In the genomic region with DNA sequence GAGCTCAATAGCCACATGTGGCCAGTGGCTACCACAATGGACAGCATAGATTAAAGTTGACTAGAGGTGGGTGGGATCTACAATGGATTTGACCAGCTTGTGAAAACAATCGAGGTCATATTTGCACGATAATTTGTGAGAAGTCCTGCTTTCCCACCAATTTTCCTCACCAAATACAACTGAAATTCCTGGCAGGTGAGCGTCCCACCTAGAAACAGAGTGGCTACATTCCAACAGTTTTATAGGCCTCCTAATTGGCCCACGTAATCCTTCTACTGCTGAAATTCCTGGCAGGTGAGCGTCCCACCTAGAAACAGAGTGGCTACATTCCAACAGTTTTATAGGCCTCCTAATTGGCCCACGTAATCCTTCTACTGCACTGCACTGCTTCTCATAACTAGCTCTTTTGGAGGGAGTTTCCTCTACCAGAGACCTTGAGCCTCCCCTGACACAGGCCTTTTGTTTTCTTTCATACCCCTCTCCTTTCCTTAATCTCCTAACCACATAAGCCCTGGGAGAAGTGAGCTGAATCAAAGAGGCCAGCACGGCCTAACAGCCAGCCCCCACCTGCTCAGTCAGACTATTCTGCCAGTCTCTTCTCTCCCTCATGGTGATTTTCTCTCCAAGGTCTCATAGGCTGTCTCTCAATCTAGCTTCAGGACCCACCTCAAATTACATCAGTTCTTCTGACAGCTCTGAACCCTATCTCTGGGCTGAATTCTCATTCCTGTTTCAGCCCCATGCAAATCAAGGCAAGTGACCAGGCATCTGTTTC, we compare ENCODE assay signal across 10 cellular contexts.
DNase-seq lines count a peak whose midpoint lies in the region; ATAC-seq lines count a peak whose summit lies in the region.
"Had no signal": no experiment of that assay in that cellular context is flagged by ENCODE, and none has a peak within 500 bp of the region (broad histone marks: within the 10 kb centered on the region; RNA-seq: fewer than 3 reads in every experiment).

No MANE protein-coding gene starts in this region.

- peak; percentile 51 for DNase-seq in germinal center (ENCODE audit: low spot score)
- no peak for DNase-seq in sciatic nerve (ENCODE audit: low spot score)
- DNase-seq in amygdala (lab: John Stamatoyannopoulos, UW), result no peak
- no peak for DNase-seq in stimulated activated CD4-positive, alpha-beta T cell treated with anti-CD3 and anti-CD28 coated beads, Interleukin-4, amount 100 ng/mL, for 1 hour
- no peak for DNase-seq in NCI-H1105 (lab: John Stamatoyannopoulos, UW)
- DNase-seq: stomach had no signal

- intact Hi-C loops in sciatic nerve (cut with DNase I), result no loop called here

- peak; percentile 47 for ATAC-seq in GM21526 (IDR thresholded peaks at IDR 0.05; ENCODE audit: low FRiP score, unreplicated experiment)
- ATAC-seq in HG03571 (IDR thresholded peaks at IDR 0.05; ENCODE audit: unreplicated experiment), result peak; percentile 42
- ATAC-seq in sciatic nerve, result no peak

- H3K4me3 ChIP-seq in GM08714 (ENCODE audit: low read length), result peak overlapping the region; percentile 40; the same call in 1 of the 2 replicates
- H3K4me3 ChIP-seq: SJSA1, stomach had no signal
